Comparison of ENCODE assay signal across 31 cellular contexts in the genomic region with DNA sequence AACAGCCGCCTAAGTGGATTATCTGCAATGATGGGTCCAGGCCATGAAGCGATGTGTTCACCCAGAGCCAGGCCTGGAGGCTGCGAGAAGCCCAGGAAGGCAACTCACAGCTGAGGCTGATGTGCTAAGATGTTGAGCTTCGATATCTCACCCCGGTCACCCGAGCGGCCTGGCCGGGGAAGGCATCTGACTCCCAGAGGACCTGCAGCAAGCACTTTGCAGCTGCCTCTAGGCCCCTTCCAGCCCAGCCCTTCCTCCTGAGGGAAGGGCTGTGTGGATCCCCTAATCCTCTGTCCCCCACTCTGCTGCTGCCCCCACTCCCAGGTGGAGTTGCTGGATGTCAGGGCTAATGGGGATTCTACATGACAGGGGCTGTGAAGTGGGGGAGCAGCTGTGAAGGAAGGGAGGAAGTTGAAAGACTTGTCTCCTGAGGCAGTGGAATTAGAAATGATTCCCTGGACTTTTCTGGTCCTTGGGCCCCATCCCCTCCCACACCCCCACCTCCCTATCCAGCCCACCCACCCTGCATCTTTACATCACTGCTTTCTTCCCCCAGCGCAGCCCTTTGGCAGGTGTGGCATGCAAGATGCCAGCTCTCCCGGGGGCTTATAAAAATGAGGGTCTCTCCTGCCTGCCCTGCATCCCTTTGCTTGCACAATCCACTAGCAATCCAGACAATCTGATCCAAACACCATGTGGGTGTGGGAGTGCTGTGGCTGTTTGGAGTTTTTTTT. TPM values are rescaled to one million over a fixed set of nuclear protein-coding genes. Genes with fewer than 3 reads are reported as not detected.
DNase-seq lines count a peak whose midpoint lies in the region; ATAC-seq and TF ChIP-seq lines count a peak whose summit lies in the region.
"Had no signal": no experiment of that assay in that cellular context is flagged by ENCODE, and none has a peak within 500 bp of the region (broad histone marks: within the 10 kb centered on the region; RNA-seq: fewer than 3 reads in every experiment).

No MANE protein-coding gene starts in this region.

- no peak overlapping the region for H2BK12ac ChIP-seq in H9 (ENCODE audit: insufficient read length, low read depth, low read length)

- H3K4me1 Mint-ChIP-seq in H9 (peaks cover 45 to 66% of the 10 kb centered on the region in 2 experiments), endothelial cell (ENCODE audit: unreplicated experiment) (peaks cover 16% of the 10 kb centered on the region), osteocyte (ENCODE audit: unreplicated experiment) (peaks cover 10% of the 10 kb centered on the region)
- H3K4me1 Mint-ChIP-seq: activated CD4-positive, alpha-beta T cell treated with anti-CD3 and anti-CD28 coated beads for 36 hours; activated naive CD4-positive, alpha-beta T cell treated with anti-CD3 and anti-CD28 coated beads, Interleukin-2, amount 10 ng/mL, durations not matched to agents 7 days and 5 days had no signal

- H3K9ac ChIP-seq in H9 (ENCODE audit: extremely low read depth, insufficient read length, low read length), result no peak overlapping the region

- no peak overlapping the region for H2BK120ac ChIP-seq in H9 (ENCODE audit: low read depth, low read length, poor library complexity, severe bottlenecking)

- H4K8ac ChIP-seq in H9 (replicated peaks; ENCODE audit: insufficient read length, low read depth, low read length), result no peak overlapping the region

- no CpG with 5 or more reads among the region's 10 CpGs for WGBS in H9 (ENCODE audit: extremely low coverage, insufficient read length, low lambda C conversion rate)

- H2BK5ac ChIP-seq in H9 (ENCODE audit: insufficient read length, low read length), result no peak overlapping the region

- H3K4me1 ChIP-seq in H9 (ENCODE audit: insufficient read depth, low read length), result peaks cover 9% of the 10 kb centered on the region; the same call in 1 of the 2 replicates
- H3K4me1 ChIP-seq: left ventricle myocardium inferior, Peyer's patch, psoas muscle had no signal

- no peak for ATAC-seq in HG02759 (IDR thresholded peaks at IDR 0.05; ENCODE audit: unreplicated experiment)
- ATAC-seq: activated CD4-positive, alpha-beta T cell treated with anti-CD3 and anti-CD28 coated beads for 36 hours; psoas muscle; stimulated activated naive B cell treated with anti-CD40 and anti-IgM and Interleukin-4, amounts not matched to agents 10 μg/mL and 1 μg/mL and 100 μg/mL, for 72 hours had no signal

- in situ Hi-C loops in KBM-7 (cut with MboI; ENCODE audit: low pct_unique_long_range_greater_than_20kb, low sequenced_read_pairs), result loop anchor here (25.0 kb wide), 1 partner anchor 278 kb away; no protein-coding TSS in a partner anchor

- H4K91ac ChIP-seq in H9 (ENCODE audit: insufficient read length, low read depth, low read length), result no peak overlapping the region

- no peak overlapping the region for H3K56ac ChIP-seq in H9 (ENCODE audit: insufficient read length, low read depth, low read length)

- H3K79me2 ChIP-seq in H9 (ENCODE audit: insufficient read depth, low read length), result no peaks in the 10 kb centered on the region

- no peak overlapping the region for H3K27ac ChIP-seq in H9 (ENCODE audit: insufficient read length, low read depth, low read length)
- H3K27ac ChIP-seq: 22Rv1, C4-2B, epithelial cell of prostate, left ventricle myocardium inferior, Peyer's patch, psoas muscle had no signal

- H3K23me2 ChIP-seq in H9 (ENCODE audit: insufficient read length, low read depth, low read length, poor library complexity, severe bottlenecking), result peaks cover 4% of the 10 kb centered on the region

- peak overlapping the region in 1 of 3 experiments; percentile 16; a peak in 1 of 7 replicates for H3K27ac Mint-ChIP-seq in H9
- H3K27ac Mint-ChIP-seq in endothelial cell (ENCODE audit: unreplicated experiment), result no peak overlapping the region
- H3K27ac Mint-ChIP-seq in osteocyte (ENCODE audit: unreplicated experiment), result no peak overlapping the region
- H3K27ac Mint-ChIP-seq: activated CD4-positive, alpha-beta T cell treated with anti-CD3 and anti-CD28 coated beads for 36 hours; activated naive CD4-positive, alpha-beta T cell treated with anti-CD3 and anti-CD28 coated beads, Interleukin-2, amount 10 ng/mL, durations not matched to agents 7 days and 5 days; activated T-helper 1 cell treated with anti-CD3 and anti-CD28 coated beads, Interleukin-12 subunit alpha, Interleukin-12 subunit beta, Interleukin-2, Interleukin-4 antibody, amounts not matched to agents 30 ng/mL and 10 ng/mL and 1 ng/mL, durations not matched to agents 14 hours and 24 hours and 36 hours; brain; stimulated activated naive B cell treated with anti-CD40 and anti-IgM and Interleukin-4, amounts not matched to agents 10 μg/mL and 1 μg/mL and 100 μg/mL, for 72 hours; T-helper 2 cell treated with Interferon-gamma antibody and Interleukin-4, amounts not matched to agents 5 μg/mL and 100 μg/mL, for 36 hours had no signal

- H2BK20ac ChIP-seq in H9 (ENCODE audit: low read depth, low read length, poor library complexity, severe bottlenecking), result no peak overlapping the region

- no peaks in the 10 kb centered on the region for H4K20me1 ChIP-seq in H9 (ENCODE audit: control insufficient read depth, insufficient read depth, insufficient read length)

- H3K4me3 Mint-ChIP-seq in H9 (no peak overlapping the region), endothelial cell (ENCODE audit: unreplicated experiment) (no peak overlapping the region), osteocyte (ENCODE audit: unreplicated experiment) (no peak overlapping the region)
- H3K4me3 Mint-ChIP-seq: activated CD4-positive, alpha-beta T cell treated with anti-CD3 and anti-CD28 coated beads for 36 hours; activated naive CD4-positive, alpha-beta T cell treated with anti-CD3 and anti-CD28 coated beads, Interleukin-2, amount 10 ng/mL, durations not matched to agents 7 days and 5 days; activated T-helper 1 cell treated with anti-CD3 and anti-CD28 coated beads, Interleukin-12 subunit alpha, Interleukin-12 subunit beta, Interleukin-2, Interleukin-4 antibody, amounts not matched to agents 30 ng/mL and 10 ng/mL and 1 ng/mL, durations not matched to agents 14 hours and 24 hours and 36 hours; brain; stimulated activated naive B cell treated with anti-CD40 and anti-IgM and Interleukin-4, amounts not matched to agents 10 μg/mL and 1 μg/mL and 100 μg/mL, for 72 hours; T-helper 2 cell treated with Interferon-gamma antibody and Interleukin-4, amounts not matched to agents 5 μg/mL and 100 μg/mL, for 36 hours had no signal

- H3K18ac ChIP-seq in H9 (ENCODE audit: insufficient read length, low read depth, low read length), result no peak overlapping the region

- peaks cover 9% of the 10 kb centered on the region; the same call in 1 of the 2 replicates for H3K27me3 ChIP-seq in H9 (ENCODE audit: insufficient read depth, low read length)
- H3K27me3 ChIP-seq: Peyer's patch had no signal

- no peaks in the 10 kb centered on the region for H3K79me1 ChIP-seq in H9 (ENCODE audit: insufficient read depth, low read depth, low read length, poor library complexity, severe bottlenecking)

- no peak overlapping the region for H3K14ac ChIP-seq in H9 (ENCODE audit: insufficient read depth, low read length)

- TF ChIP-seq CTCF in H9 (conservative IDR thresholded peaks at IDR 0.05) (no peak), endothelial cell (IDR thresholded peaks at IDR 0.05; ENCODE audit: unreplicated experiment) (no peak), osteocyte (IDR thresholded peaks at IDR 0.05) (no peak)

- no peak overlapping the region for H2AFZ ChIP-seq in H9 (ENCODE audit: low read length)

- no peak overlapping the region for H2BK15ac ChIP-seq in H9 (ENCODE audit: low read depth, low read length)

- H3K23ac ChIP-seq in H9 (ENCODE audit: insufficient read length, low read depth, low read length), result no peak overlapping the region

- no peaks in the 10 kb centered on the region for H3K9me3 ChIP-seq in H9 (ENCODE audit: control insufficient read depth, low read depth, low read length)
- H3K9me3 ChIP-seq: left ventricle myocardium inferior, Peyer's patch, psoas muscle had no signal

- H3K36me3 Mint-ChIP-seq in H9 (ENCODE audit: insufficient read depth in 1 of 3, low read depth in 3 of 3) (no peaks in the 10 kb centered on the region; a peak in 2 of 7 replicates), endothelial cell (ENCODE audit: low read depth, unreplicated experiment) (no peaks in the 10 kb centered on the region), osteocyte (ENCODE audit: unreplicated experiment) (no peaks in the 10 kb centered on the region)
- H3K36me3 Mint-ChIP-seq: activated naive CD4-positive, alpha-beta T cell treated with anti-CD3 and anti-CD28 coated beads, Interleukin-2, amount 10 ng/mL, durations not matched to agents 7 days and 5 days; brain; stimulated activated naive B cell treated with anti-CD40 and anti-IgM and Interleukin-4, amounts not matched to agents 10 μg/mL and 1 μg/mL and 100 μg/mL, for 72 hours had no signal

- peak; percentile 63 for DNase-seq in NCI-H82 (lab: John Stamatoyannopoulos, UW)
- DNase-seq in NCI-H82 treated with DMSO at 0.1 percent for 48 hours (lab: John Stamatoyannopoulos, UW; ENCODE audit: unreplicated experiment), result no peak
- DNase-seq in H9, result peak; percentile 26
- DNase-seq in endothelial cell (ENCODE audit: low spot score), result peak; percentile 1
- peak; percentile 66 for DNase-seq in osteocyte (ENCODE audit: extremely low spot score, unreplicated experiment)
- no peak for DNase-seq in KBM-7
- DNase-seq in NCI-H446 (lab: John Stamatoyannopoulos, UW), result no peak
- DNase-seq: activated CD4-positive, alpha-beta T cell treated with anti-CD3 and anti-CD28 coated beads for 36 hours; amniotic stem cell; COR-L47; DMS53; IMR-90; left ventricle myocardium inferior; mesenchymal stem cell; NCI-H1048; NCI-H2107; NCI-H345; psoas muscle; SHP77; stimulated activated naive B cell treated with anti-CD40 and anti-IgM and Interleukin-4, amounts not matched to agents 10 μg/mL and 1 μg/mL and 100 μg/mL, for 72 hours had no signal

- H3K9me3 Mint-ChIP-seq in H9 (no peaks in the 10 kb centered on the region; a peak in 2 of 5 replicates), endothelial cell (ENCODE audit: unreplicated experiment) (no peaks in the 10 kb centered on the region), osteocyte (ENCODE audit: unreplicated experiment) (no peaks in the 10 kb centered on the region)
- H3K9me3 Mint-ChIP-seq: activated naive CD4-positive, alpha-beta T cell treated with anti-CD3 and anti-CD28 coated beads, Interleukin-2, amount 10 ng/mL, durations not matched to agents 7 days and 5 days; activated T-helper 1 cell treated with anti-CD3 and anti-CD28 coated beads, Interleukin-12 subunit alpha, Interleukin-12 subunit beta, Interleukin-2, Interleukin-4 antibody, amounts not matched to agents 30 ng/mL and 10 ng/mL and 1 ng/mL, durations not matched to agents 14 hours and 24 hours and 36 hours; brain; stimulated activated naive B cell treated with anti-CD40 and anti-IgM and Interleukin-4, amounts not matched to agents 10 μg/mL and 1 μg/mL and 100 μg/mL, for 72 hours; T-helper 2 cell treated with Interferon-gamma antibody and Interleukin-4, amounts not matched to agents 5 μg/mL and 100 μg/mL, for 36 hours had no signal

- peaks cover 79% of the 10 kb centered on the region for H3K27me3 Mint-ChIP-seq in H9 (ENCODE audit: low read depth)
- peaks cover 20% of the 10 kb centered on the region for H3K27me3 Mint-ChIP-seq in endothelial cell (ENCODE audit: unreplicated experiment)
- no peaks in the 10 kb centered on the region for H3K27me3 Mint-ChIP-seq in osteocyte (ENCODE audit: unreplicated experiment)

- no peak overlapping the region for H2AK5ac ChIP-seq in H9 (ENCODE audit: insufficient read length, low read length)

- no peak overlapping the region for H3K4me2 ChIP-seq in H9 (ENCODE audit: insufficient read depth, insufficient read length, low read length)

- no peak overlapping the region for H3T11ph ChIP-seq in H9 (ENCODE audit: low read length)

- H4K5ac ChIP-seq in H9 (ENCODE audit: insufficient read length, low read depth, low read length), result no peak overlapping the region

- no peak overlapping the region for H3K4ac ChIP-seq in H9 (ENCODE audit: low read depth, low read length)

RNA-seq across cellular contexts. Expression of a gene that starts 4.3 kb away (rescaled TPM):
- total RNA-seq in H9 (2021), result not detected in 2 replicates
- total RNA-seq in endothelial cell (ENCODE audit: unreplicated experiment), result not detected
- 6.3 and 6.5 TPM in 2 replicates for total RNA-seq in osteocyte
- total RNA-seq: activated CD4-positive, alpha-beta T cell treated with anti-CD3 and anti-CD28 coated beads for 36 hours; activated T-helper 1 cell treated with anti-CD3 and anti-CD28 coated beads, Interleukin-12 subunit alpha, Interleukin-12 subunit beta, Interleukin-2, Interleukin-4 antibody, amounts not matched to agents 30 ng/mL and 10 ng/mL and 1 ng/mL, durations not matched to agents 14 hours and 24 hours and 36 hours; cerebellum; IMR-90; left ventricle myocardium inferior had no signal

RNA-seq across cellular contexts. Expression of a gene that starts 38.4 kb away (rescaled TPM):
- total RNA-seq in H9 (2021) (0.28 and 0.88 TPM in 2 replicates), endothelial cell (ENCODE audit: unreplicated experiment) (0.56 TPM), osteocyte (1.9 and 2.7 TPM in 2 replicates)
- total RNA-seq: activated T-helper 1 cell treated with anti-CD3 and anti-CD28 coated beads, Interleukin-12 subunit alpha, Interleukin-12 subunit beta, Interleukin-2, Interleukin-4 antibody, amounts not matched to agents 30 ng/mL and 10 ng/mL and 1 ng/mL, durations not matched to agents 14 hours and 24 hours and 36 hours had no signal

RNA-seq across cellular contexts. Expression of a gene that starts 39.6 kb away (rescaled TPM):
- not detected in 2 replicates for total RNA-seq in H9 (2021)
- 2.2 TPM for total RNA-seq in endothelial cell (ENCODE audit: unreplicated experiment)
- total RNA-seq in osteocyte, result 5.9 and 8.3 TPM in 2 replicates
- total RNA-seq: activated CD4-positive, alpha-beta T cell treated with anti-CD3 and anti-CD28 coated beads for 36 hours; activated T-helper 1 cell treated with anti-CD3 and anti-CD28 coated beads, Interleukin-12 subunit alpha, Interleukin-12 subunit beta, Interleukin-2, Interleukin-4 antibody, amounts not matched to agents 30 ng/mL and 10 ng/mL and 1 ng/mL, durations not matched to agents 14 hours and 24 hours and 36 hours; Peyer's patch; urinary bladder had no signal

RNA-seq across cellular contexts. Expression of a gene that starts 54.7 kb away (rescaled TPM):
- total RNA-seq in H9 (2021), result 19.2 and 23.9 TPM in 2 replicates
- total RNA-seq in endothelial cell (ENCODE audit: unreplicated experiment), result 37.1 TPM
- total RNA-seq in osteocyte, result 64.7 and 71.2 TPM in 2 replicates

Comparison
In these comparisons a context has a peak if more than half of its experiments do, and no peak if none do; other contexts are left out.
1. DNase-seq: peak in NCI-H82 (single experiment), H9 (single experiment), endothelial cell (single experiment) and osteocyte (single experiment); none in NCI-H82 treated with DMSO at 0.1 percent for 48 hours (single experiment), KBM-7 (single experiment) and NCI-H446 (0 of 2).